ENCODE assay signal across 8 cellular contexts in the genomic region with DNA sequence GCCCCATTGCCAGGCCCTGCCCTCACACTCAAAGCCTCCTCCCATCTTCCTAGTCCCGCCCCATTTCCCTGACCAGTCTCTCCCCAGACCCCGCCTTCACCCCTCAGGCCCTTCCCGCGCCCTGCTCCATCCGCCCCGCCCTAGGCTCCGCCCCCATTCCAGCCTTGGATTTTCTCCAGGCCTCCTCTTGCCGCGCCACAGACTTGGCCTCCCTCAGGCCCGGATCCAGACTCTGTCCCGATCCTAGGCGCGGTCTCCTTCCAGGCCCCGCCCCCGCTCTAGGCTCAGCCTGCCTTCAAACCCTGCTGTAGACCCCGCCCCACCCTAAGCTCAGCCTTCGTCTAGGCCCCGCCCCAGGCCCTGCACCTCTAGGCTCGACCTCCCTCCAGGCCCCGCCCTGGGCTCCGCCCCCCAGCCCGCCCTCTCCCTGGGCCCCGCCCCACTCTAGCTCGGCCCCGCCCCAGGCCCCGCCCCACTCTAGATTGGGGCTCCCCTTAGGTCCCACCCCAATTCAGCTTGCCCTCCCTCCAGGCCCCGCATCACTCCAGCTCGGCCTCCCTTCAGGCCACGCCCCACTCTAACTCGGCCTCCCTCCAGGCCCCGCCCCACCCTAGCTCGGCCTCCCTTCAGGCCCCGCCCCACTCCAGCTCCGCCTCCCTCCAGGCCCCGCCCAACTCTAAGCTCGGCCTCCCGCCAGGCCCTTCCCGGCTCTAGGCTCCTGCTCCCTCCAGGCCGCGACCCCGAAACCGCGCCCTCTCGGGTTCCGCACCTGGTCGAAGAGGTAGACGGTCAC. TPM values are rescaled to one million over a fixed set of nuclear protein-coding genes. Genes with fewer than 3 reads are reported as not detected.
DNase-seq lines count a peak whose midpoint lies in the region; ATAC-seq, FAIRE-seq and TF ChIP-seq lines count a peak whose summit lies in the region.

No MANE protein-coding gene starts in this region.

- no peak for FAIRE-seq in A549 (lab: Jason Lieb, UNC)

- no peak for TF ChIP-seq EP300 in A549 (IDR thresholded peaks at IDR 0.05)

- peak overlapping the region; percentile 65 for H3K27ac Mint-ChIP-seq in activated CD4-positive, alpha-beta T cell treated with anti-CD3 and anti-CD28 coated beads, Interleukin-2, amount 10 ng/mL, durations not matched to agents 24 days and 14 days

- CTCF ChIA-PET in A549 (lab: Yijun Ruan, JAX): interaction anchor here (0.7 to 9.5 kb wide), 9 partner anchors 12 to 116 kb away, joined by 3 to 152 read pairs (median 4); no protein-coding TSS in a partner anchor

- H3K9me3 Mint-ChIP-seq in activated CD4-positive, alpha-beta T cell treated with anti-CD3 and anti-CD28 coated beads, Interleukin-2, amount 10 ng/mL, durations not matched to agents 24 days and 14 days: no peaks in the 10 kb centered on the region

- ATAC-seq in A549: peak; percentile 67 to 85
- ATAC-seq in HG03095 (IDR thresholded peaks at IDR 0.05; ENCODE audit: unreplicated experiment): peak; percentile 60
- peak; percentile 87 for ATAC-seq in left lung

- intact Hi-C loops in activated CD4-positive, alpha-beta T cell treated with anti-CD3 and anti-CD28 coated beads, Interleukin-2, amount 10 ng/mL, durations not matched to agents 24 days and 14 days (cut with micrococcal nuclease): loop anchor here (1.0 to 5.0 kb wide), 3 partner anchors 9 to 101 kb away; a partner anchor contains a TSS
- intact Hi-C loops in left lung (cut with DNase I): no loop called here

- H3K36me3 Mint-ChIP-seq in activated CD4-positive, alpha-beta T cell treated with anti-CD3 and anti-CD28 coated beads, Interleukin-2, amount 10 ng/mL, durations not matched to agents 24 days and 14 days (ENCODE audit: low read depth): peaks cover 3% of the 10 kb centered on the region

- no peak for TF ChIP-seq CTCF in A549 (IDR thresholded peaks at IDR 0.05)
- TF ChIP-seq CTCF in left lung (IDR thresholded peaks at IDR 0.05): no peak

- H3K4me2 ChIP-seq in A549: peak overlapping the region; percentile 74

- peak; percentile 89 for TF ChIP-seq POLR2A in A549 (IDR thresholded peaks at IDR 0.05; ENCODE audit: low read length)
- peak; percentile 38 for TF ChIP-seq POLR2A in GM18526 (IDR thresholded peaks at IDR 0.05; ENCODE audit: extremely low read depth, insufficient read length)

- DNase-seq in A549 (ENCODE audit: low read depth in 1 of 2, low spot score in 1 of 2) (peak; percentile 95 to 100), NCI-H446 (lab: John Stamatoyannopoulos, UW) (peak; percentile 95 to 98), dedifferentiated amniotic fluid mesenchymal stem cell (ENCODE audit: extremely low spot score) (peak; percentile 96), left lung (peak; percentile 96 to 97)
- peak; percentile 95 for DNase-seq in activated CD4-positive, alpha-beta T cell treated with anti-CD3 and anti-CD28 coated beads, Interleukin-2, amount 10 ng/mL, durations not matched to agents 24 days and 14 days
- peak; percentile 67 for DNase-seq in stimulated activated CD4-positive, alpha-beta T cell treated with anti-CD3 and anti-CD28 coated beads, Interleukin-2, amount 100 ng/mL, for 4 hours (ENCODE audit: low read depth)

- 1% methylated on average over 28 of the region's 47 CpGs for WGBS in A549 (ENCODE audit: missing lambda C conversion rate)

- H3K4me1 Mint-ChIP-seq in activated CD4-positive, alpha-beta T cell treated with anti-CD3 and anti-CD28 coated beads, Interleukin-2, amount 10 ng/mL, durations not matched to agents 24 days and 14 days: peaks cover 30% of the 10 kb centered on the region

- H3K27me3 Mint-ChIP-seq in activated CD4-positive, alpha-beta T cell treated with anti-CD3 and anti-CD28 coated beads, Interleukin-2, amount 10 ng/mL, durations not matched to agents 24 days and 14 days: peaks cover 36% of the 10 kb centered on the region

- POLR2A ChIA-PET in A549 (lab: Yijun Ruan, JAX): interaction anchor here (0.6 to 2.6 kb wide), 22 partner anchors 9 to 172 kb away, joined by 3 to 18 read pairs (median 4); a partner anchor contains a TSS

- H3K9me3 ChIP-seq in A549: no peaks in the 10 kb centered on the region
- H3K9me3 ChIP-seq in left lung: no peaks in the 10 kb centered on the region

- TF ChIP-seq RAD21 in A549 (conservative IDR thresholded peaks at IDR 0.05 in 1 of 2, IDR thresholded peaks at IDR 0.05 in 1 of 2): no peak

- H3K4me3 Mint-ChIP-seq in activated CD4-positive, alpha-beta T cell treated with anti-CD3 and anti-CD28 coated beads, Interleukin-2, amount 10 ng/mL, durations not matched to agents 24 days and 14 days: peak overlapping the region; percentile 83

- H3K4me3 ChIP-seq in A549 (peak overlapping the region; percentile 65), left lung (peak overlapping the region; percentile 33 to 42)

- peaks cover 8 to 71% of the 10 kb centered on the region in 2 donors for H3K27me3 ChIP-seq in left lung

- H3K27ac ChIP-seq in A549: peak overlapping the region; percentile 86 to 94
- peak overlapping the region; percentile 44 to 68 for H3K27ac ChIP-seq in left lung

- H3K36me3 ChIP-seq in left lung: no peaks in the 10 kb centered on the region

- peaks cover 50% of the 10 kb centered on the region for H3K4me1 ChIP-seq in A549
- H3K4me1 ChIP-seq in left lung: peaks cover 0 to 36% of the 10 kb centered on the region in 2 donors

TF ChIP-seq in A549, 52 proteins besides CTCF, POLR2A, EP300 and RAD21:
- TF ChIP-seq CBX2 (IDR thresholded peaks at IDR 0.05; ENCODE audit: borderline replicate concordance, low read depth): no peak
- TF ChIP-seq, protein P1, sequence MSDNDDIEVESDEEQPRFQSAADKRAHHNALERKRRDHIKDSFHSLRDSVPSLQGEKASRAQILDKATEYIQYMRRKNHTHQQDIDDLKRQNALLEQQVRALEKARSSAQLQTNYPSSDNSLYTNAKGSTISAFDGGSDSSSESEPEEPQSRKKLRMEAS (IDR thresholded peaks at IDR 0.05): peak; percentile 62; the same call in 1 of the 2 replicates
- TF ChIP-seq, protein P2, sequence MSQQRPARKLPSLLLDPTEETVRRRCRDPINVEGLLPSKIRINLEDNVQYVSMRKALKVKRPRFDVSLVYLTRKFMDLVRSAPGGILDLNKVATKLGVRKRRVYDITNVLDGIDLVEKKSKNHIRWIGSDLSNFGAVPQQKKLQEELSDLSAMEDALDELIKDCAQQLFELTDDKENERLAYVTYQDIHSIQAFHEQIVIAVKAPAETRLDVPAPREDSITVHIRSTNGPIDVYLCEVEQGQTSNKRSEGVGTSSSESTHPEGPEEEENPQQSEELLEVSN (IDR thresholded peaks at IDR 0.05; ENCODE audit: borderline replicate concordance, low read depth): peak; percentile 83
TF ChIP-seq in A549: peak in this region for 2.

RNA-seq across cellular contexts. Expression of a gene that starts 18.5 kb away (rescaled TPM):
- 0.62 and 0.95 TPM in 2 replicates for polyA plus RNA-seq in A549 (2011; rRNA removed)
- 2.6 and 3.8 TPM in 2 replicates for polyA plus RNA-seq in A549 (2012; cell fraction: cytosol; rRNA removed)
- polyA plus RNA-seq in A549 (2012; cell fraction: nucleus; rRNA removed): 9.6 and 11.7 TPM in 2 replicates
- polyA plus RNA-seq in A549 (2017; fragmentation: RNase III; extraction: RNeasy Plus Mini Kit Qiagen cat#74134 plus additional on column Dnase treatment): 4.6 to 6.1 TPM (median 5.6 TPM) in 3 replicates
- 0.45 and 0.54 TPM in 2 replicates for polyA minus RNA-seq in A549 (2011; rRNA and poly(A)+ RNA removed)
- 3.0 and 3.6 TPM in 2 replicates for total RNA-seq in activated CD4-positive, alpha-beta T cell treated with anti-CD3 and anti-CD28 coated beads, Interleukin-2, amount 10 ng/mL, durations not matched to agents 24 days and 14 days
- 1 to 10 TPM; 4.4 to 9.5 TPM for total RNA-seq in left lung

RNA-seq across cellular contexts. Expression of a gene that starts 24.0 kb away (rescaled TPM):
- polyA plus RNA-seq in A549 (2011; rRNA removed) (33.4 and 36.9 TPM in 2 replicates), A549 (2017; fragmentation: RNase III; extraction: RNeasy Plus Mini Kit Qiagen cat#74134 plus additional on column Dnase treatment) (42.3 to 55.4 TPM (median 50.5 TPM) in 3 replicates)
- polyA plus RNA-seq in A549 (2012; cell fraction: cytosol; rRNA removed): 48.4 and 61.1 TPM in 2 replicates
- polyA plus RNA-seq in A549 (2012; cell fraction: nucleus; rRNA removed): 158 and 205 TPM in 2 replicates
- polyA minus RNA-seq in A549 (2011; rRNA and poly(A)+ RNA removed): 49.4 and 52.6 TPM in 2 replicates
- 30.6 and 31.6 TPM in 2 replicates for total RNA-seq in activated CD4-positive, alpha-beta T cell treated with anti-CD3 and anti-CD28 coated beads, Interleukin-2, amount 10 ng/mL, durations not matched to agents 24 days and 14 days
- 10 to 100 TPM; 49.8 to 65.9 TPM for total RNA-seq in left lung

RNA-seq across cellular contexts. Expression of a gene that starts 37.7 kb away (rescaled TPM):
- polyA plus RNA-seq in A549 (2011; rRNA removed) (1.9 and 2.2 TPM in 2 replicates), A549 (2017; fragmentation: RNase III; extraction: RNeasy Plus Mini Kit Qiagen cat#74134 plus additional on column Dnase treatment) (1.3 to 1.4 TPM (median 1.3 TPM) in 3 replicates)
- 1.5 and 1.9 TPM in 2 replicates for polyA plus RNA-seq in A549 (2012; cell fraction: cytosol; rRNA removed)
- polyA plus RNA-seq in A549 (2012; cell fraction: nucleus; rRNA removed): 12.5 and 14.5 TPM in 2 replicates
- polyA minus RNA-seq in A549 (2011; rRNA and poly(A)+ RNA removed): 1.9 and 2.4 TPM in 2 replicates
- total RNA-seq in activated CD4-positive, alpha-beta T cell treated with anti-CD3 and anti-CD28 coated beads, Interleukin-2, amount 10 ng/mL, durations not matched to agents 24 days and 14 days: 2.4 TPM in 2 replicates
- total RNA-seq in left lung: under 1 TPM; 0.52 to 0.61 TPM

RNA-seq across cellular contexts. Expression of a gene that starts 47.3 kb away (rescaled TPM):
- 40.0 and 48.1 TPM in 2 replicates for polyA plus RNA-seq in A549 (2011; rRNA removed)
- 64.4 and 73.9 TPM in 2 replicates for polyA plus RNA-seq in A549 (2012; cell fraction: cytosol; rRNA removed)
- 93.3 and 105 TPM in 2 replicates for polyA plus RNA-seq in A549 (2012; cell fraction: nucleus; rRNA removed)
- polyA plus RNA-seq in A549 (2017; fragmentation: RNase III; extraction: RNeasy Plus Mini Kit Qiagen cat#74134 plus additional on column Dnase treatment): 82.1 to 87.0 TPM (median 84.2 TPM) in 3 replicates
- 28.1 and 30.0 TPM in 2 replicates for polyA minus RNA-seq in A549 (2011; rRNA and poly(A)+ RNA removed)
- total RNA-seq in activated CD4-positive, alpha-beta T cell treated with anti-CD3 and anti-CD28 coated beads, Interleukin-2, amount 10 ng/mL, durations not matched to agents 24 days and 14 days: 89.1 and 90.6 TPM in 2 replicates
- total RNA-seq in left lung: 10 to 100 TPM; 21.5 to 33.8 TPM

RNA-seq across cellular contexts. Expression of a gene that starts 58.9 kb away (rescaled TPM):
- polyA plus RNA-seq in A549 (2011; rRNA removed) (22.2 and 22.4 TPM in 2 replicates), A549 (2017; fragmentation: RNase III; extraction: RNeasy Plus Mini Kit Qiagen cat#74134 plus additional on column Dnase treatment) (30.1 to 36.5 TPM (median 34.3 TPM) in 3 replicates)
- 31.5 and 41.0 TPM in 2 replicates for polyA plus RNA-seq in A549 (2012; cell fraction: cytosol; rRNA removed)
- polyA plus RNA-seq in A549 (2012; cell fraction: nucleus; rRNA removed): 23.6 and 29.0 TPM in 2 replicates
- 26.5 and 28.7 TPM in 2 replicates for polyA minus RNA-seq in A549 (2011; rRNA and poly(A)+ RNA removed)
- not detected in 2 replicates for total RNA-seq in activated CD4-positive, alpha-beta T cell treated with anti-CD3 and anti-CD28 coated beads, Interleukin-2, amount 10 ng/mL, durations not matched to agents 24 days and 14 days
- 1 to 10 TPM; 2.8 to 6.3 TPM for total RNA-seq in left lung

Comparison
In these comparisons a context has a peak if more than half of its experiments do, and no peak if none do; other contexts are left out.
1. Peak in every context shown above with its lines: DNase-seq, ATAC-seq, H3K4me3 ChIP-seq and H3K27ac ChIP-seq.